In genomic region chr11:92978226-92979111, GRCh38 we compare ENCODE assay signal across 11 cellular contexts. TPM values are rescaled to one million over a fixed set of nuclear protein-coding genes. Genes with fewer than 3 reads are reported as not detected.
DNase-seq lines count a peak whose midpoint lies in the region; ATAC-seq and TF ChIP-seq lines count a peak whose summit lies in the region.
"Had no signal": no experiment of that assay in that cellular context is flagged by ENCODE, and none has a peak within 500 bp of the region (broad histone marks: within the 10 kb centered on the region; RNA-seq: fewer than 3 reads in every experiment).

No MANE protein-coding gene starts in this region.

- peaks cover 39% of the 10 kb centered on the region for H3K27me3 ChIP-seq in A673 (replicated peaks; ENCODE audit: insufficient read depth, low read depth, low read length, poor library complexity)
- H3K27me3 ChIP-seq in tibial artery, result no peaks in the 10 kb centered on the region
- H3K27me3 ChIP-seq in psoas muscle (ENCODE audit: insufficient read depth in 3 of 3, low read length in 2 of 3), result peaks cover 0 to 3% (median 0%) of the 10 kb centered on the region in 3 donors

- H3K4me3 ChIP-seq in A673 (ENCODE audit: low read depth, low read length, poor library complexity, severe bottlenecking), result no peak overlapping the region
- H3K4me3 ChIP-seq in LNCaP clone FGC (ENCODE audit: low read depth, low read length), result no peak overlapping the region
- no peak overlapping the region for H3K4me3 ChIP-seq in tibial artery
- no peak overlapping the region for H3K4me3 ChIP-seq in psoas muscle
- H3K4me3 ChIP-seq: smooth muscle cell had no signal

- CTCF ChIA-PET in A673 (lab: Charles Lee), result no interaction called here

- H3K27ac ChIP-seq in A673 (ENCODE audit: low read depth, low read length, poor library complexity, severe bottlenecking) (no peak overlapping the region), epithelial cell of prostate (peak overlapping the region; percentile 61), tibial artery (no peak overlapping the region), psoas muscle (no peak overlapping the region)

- 25 to 46% (median 30%) methylated on average over 7 of the region's 7 CpGs for WGBS in psoas muscle, 3 donors

- H3K36me3 ChIP-seq in A673 (ENCODE audit: insufficient read depth, low read length, poor library complexity, severe bottlenecking), result no peaks in the 10 kb centered on the region
- no peaks in the 10 kb centered on the region for H3K36me3 ChIP-seq in tibial artery
- H3K36me3 ChIP-seq in psoas muscle (ENCODE audit: insufficient read depth in 1 of 2, low read depth in 1 of 2), result no peaks in the 10 kb centered on the region

- H3K9me3 ChIP-seq in A673 (ENCODE audit: low read depth, low read length, poor library complexity, severe bottlenecking) (no peaks in the 10 kb centered on the region), tibial artery (no peaks in the 10 kb centered on the region), psoas muscle (no peaks in the 10 kb centered on the region)

- BruUV-seq in A673 (replicated peaks; lab: Mats Ljungman, UMichigan), result no TSS peak

- peaks cover 27% of the 10 kb centered on the region for H3K4me1 ChIP-seq in A673 (ENCODE audit: insufficient read depth, low read length, poor library complexity, severe bottlenecking)
- H3K4me1 ChIP-seq in tibial artery, result no peaks in the 10 kb centered on the region
- no peaks in the 10 kb centered on the region for H3K4me1 ChIP-seq in psoas muscle

- no peak for TF ChIP-seq CTCF in A673 (conservative IDR thresholded peaks at IDR 0.05; ENCODE audit: low read depth, low read length)
- TF ChIP-seq CTCF in LNCaP clone FGC (IDR thresholded peaks at IDR 0.05; ENCODE audit: control insufficient read depth, extremely low read depth, insufficient read depth), result no peak
- no peak for TF ChIP-seq CTCF in tibial artery (IDR thresholded peaks at IDR 0.05)
- TF ChIP-seq CTCF in psoas muscle (IDR thresholded peaks at IDR 0.05), result no peak

- peak; percentile 96 for DNase-seq in A673 (ENCODE audit: low spot score)
- peak; percentile 34 for DNase-seq in LNCaP clone FGC (ENCODE audit: low read depth)
- DNase-seq in NCI-H524 (lab: John Stamatoyannopoulos, UW), result peak; percentile 84 to 94
- no peak for DNase-seq in epithelial cell of prostate (ENCODE audit: low read depth, low spot score)
- DNase-seq in tibial artery, result no peak
- DNase-seq in dedifferentiated amniotic fluid mesenchymal stem cell (ENCODE audit: extremely low spot score), result no peak
- DNase-seq in psoas muscle, result no peak
- DNase-seq in activated effector memory CD4-positive, alpha-beta T cell treated with anti-CD3 and anti-CD28 coated beads, Interleukin-2, amount 50 U/mL, for 16 hours, result no peak
- DNase-seq: aorta; stimulated activated naive CD8-positive, alpha-beta T cell treated with anti-CD3 and anti-CD28 coated beads, Interleukin-15, amount 100 ng/mL, for 72 hours had no signal

- POLR2A ChIA-PET in A673 (lab: Charles Lee; ENCODE audit: low non-redundant PET), result interaction anchor here (0.5 kb wide), 1 partner anchor 514 kb away, joined by 3 read pairs; no protein-coding TSS in a partner anchor

- intact Hi-C loops in A673 (cut with micrococcal nuclease; ENCODE audit: unreplicated experiment) (no loop called here), tibial artery (cut with DNase I; ENCODE audit: low total_unique reads) (no loop called here), psoas muscle (cut with DNase I) (loop anchor here in 1 of 2 donors (2.0 kb wide), 1 partner anchor 22 kb away; no protein-coding TSS in a partner anchor)

- ATAC-seq in psoas muscle, result no peak
- ATAC-seq: stimulated activated naive CD8-positive, alpha-beta T cell treated with anti-CD3 and anti-CD28 coated beads, Interleukin-15, amount 100 ng/mL, for 72 hours had no signal

RNA-seq across cellular contexts. Expression of gene MTNR1B, which starts 9.0 kb away (rescaled TPM):
- not detected in 2 replicates for total RNA-seq in A673 (2021)
- not detected for total RNA-seq in psoas muscle
- not detected for polyA plus RNA-seq in psoas muscle
- total RNA-seq: aorta, smooth muscle cell had no signal
- polyA plus RNA-seq: aorta, smooth muscle cell had no signal

Comparison
In these comparisons a context has a peak if more than half of its experiments do, and no peak if none do; other contexts are left out.
1. DNase-seq: peak in A673 (single experiment), LNCaP clone FGC (single experiment) and NCI-H524 (2 of 2); none in epithelial cell of prostate (single experiment), tibial artery (0 of 2), dedifferentiated amniotic fluid mesenchymal stem cell (single experiment), psoas muscle (0 of 2) and activated effector memory CD4-positive, alpha-beta T cell treated with anti-CD3 and anti-CD28 coated beads, Interleukin-2, amount 50 U/mL, for 16 hours (single experiment).